In genomic region chr5:81408496-81408895, GRCh38 we compare ENCODE assay signal across 24 cellular contexts. TPM values are rescaled to one million over a fixed set of nuclear protein-coding genes. Genes with fewer than 3 reads are reported as not detected.
"Had no signal": no experiment of that assay in that cellular context is flagged by ENCODE, and none has a peak within 500 bp of the region (broad histone marks: within the 10 kb centered on the region; RNA-seq: fewer than 3 reads in every experiment).

No MANE protein-coding gene starts in this region.

- ATAC-seq: left ventricle myocardium superior; stimulated activated naive B cell treated with anti-CD40 and anti-IgM and Interleukin-4, amounts not matched to agents 10 μg/mL and 1 μg/mL and 100 μg/mL, for 72 hours; WTC11 had no signal

- DNase-seq: activated CD4-positive, alpha-beta T cell treated with anti-CD3 and anti-CD28 coated beads, Interleukin-2, amount 50 U/mL, for 4 hours; activated CD8-positive, alpha-beta memory T cell treated with anti-CD3 and anti-CD28 coated beads for 24 hours; activated CD8-positive, alpha-beta memory T cell treated with anti-CD3 and anti-CD28 coated beads, Interleukin-2, amount 50 U/mL, for 4 hours; activated naive CD4-positive, alpha-beta T cell; activated T-cell treated with anti-CD3 and anti-CD28 coated beads, Interleukin-2, amount 50 U/mL, for 24 hours; central memory CD4-positive, alpha-beta T cell; colonic mucosa; dorsolateral prefrontal cortex; foreskin fibroblast; left ventricle myocardium superior; midbrain; nucleus accumbens; right lobe of liver; stimulated activated CD4-positive, alpha-beta T cell treated with anti-CD3 and anti-CD28 coated beads, Interleukin-2, amount 100 ng/mL, for 48 hours; stimulated activated CD8-positive, alpha-beta memory T cell treated with anti-CD3 and anti-CD28 coated beads, Interleukin-4, amount 100 ng/mL, for 48 hours; stimulated activated naive B cell treated with anti-CD40 and anti-IgM and Interleukin-4, amounts not matched to agents 10 μg/mL and 1 μg/mL and 100 μg/mL, for 72 hours; T1000; upper lobe of left lung had no signal

- H3K4me3 ChIP-seq: colonic mucosa, esophagus muscularis mucosa, hepatocyte, right lobe of liver, smooth muscle cell, thoracic aorta, upper lobe of left lung had no signal

RNA-seq across cellular contexts. Expression of gene ACOT12, which starts 14.6 kb away (rescaled TPM):
- total RNA-seq: activated T-helper 2 cell treated with anti-CD3 and anti-CD28 coated beads, Interferon-gamma antibody, Interleukin-2, Interleukin-4, amounts not matched to agents 10 μg/mL and 5 μg/mL and 100 μg/mL, durations not matched to agents 14 hours and 24 hours and 36 hours; colonic mucosa; esophagus muscularis mucosa; left ventricle myocardium superior; smooth muscle cell; upper lobe of left lung; WTC11 had no signal
- polyA plus RNA-seq: smooth muscle cell had no signal
